14 cellular contexts compared by ENCODE assay signal in the genomic region with DNA sequence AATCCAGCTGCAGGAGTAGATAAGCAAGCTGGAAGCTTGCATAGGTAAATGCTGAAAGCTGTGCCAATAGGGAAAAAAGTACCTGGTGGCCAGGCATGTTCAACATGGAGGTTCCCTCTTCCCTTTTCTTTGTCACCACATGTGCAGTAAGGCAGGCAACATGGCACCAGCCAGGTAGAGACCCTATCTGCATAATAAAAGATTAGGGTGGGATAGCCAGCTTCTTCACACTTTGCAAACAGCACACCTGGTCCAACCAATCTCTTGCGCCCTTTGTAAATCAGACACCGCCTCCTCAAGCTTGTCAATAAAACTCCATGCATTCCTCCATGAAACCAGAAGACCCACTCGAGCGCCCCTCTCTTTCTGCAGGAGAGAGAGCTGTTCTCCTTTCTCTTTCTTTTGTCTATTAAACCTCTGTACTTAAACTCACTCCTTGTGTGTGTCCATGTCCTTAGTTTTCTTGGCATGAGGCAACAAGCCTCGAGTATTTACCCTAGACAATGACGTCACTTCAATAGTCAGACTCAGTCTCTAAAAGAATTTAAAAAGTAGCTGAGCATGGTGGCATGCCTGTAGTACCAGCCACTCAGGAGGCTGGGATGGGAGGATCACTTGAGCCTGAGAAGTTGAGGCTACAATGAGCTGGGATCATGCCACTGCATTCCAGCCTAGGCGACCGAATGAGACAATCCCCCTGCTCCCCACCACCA.
DNase-seq lines count a peak whose midpoint lies in the region; ATAC-seq, FAIRE-seq and TF ChIP-seq lines count a peak whose summit lies in the region.
"Had no signal": no experiment of that assay in that cellular context is flagged by ENCODE, and none has a peak within 500 bp of the region (broad histone marks: within the 10 kb centered on the region; RNA-seq: fewer than 3 reads in every experiment).

No MANE protein-coding gene starts in this region.

- no peaks in the 10 kb centered on the region for H3K27me3 ChIP-seq in H9 (ENCODE audit: insufficient read depth, low read length)
- no peaks in the 10 kb centered on the region for H3K27me3 ChIP-seq in H1 (replicated peaks in 1 of 4; ENCODE audit: control insufficient read depth in 3 of 4, extremely low read depth in 1 of 4, insufficient read depth in 3 of 4, low read length in 3 of 4)

- H3K4me1 ChIP-seq in H9 (ENCODE audit: insufficient read depth, low read length) = no peaks in the 10 kb centered on the region
- H3K4me1 ChIP-seq in H1 (replicated peaks in 1 of 4; ENCODE audit: control insufficient read depth in 3 of 4, insufficient read depth in 4 of 4, low read length in 3 of 4) = peaks cover 0 to 3% (median 0%) of the 10 kb centered on the region in 4 experiments; a peak in 2 of 7 replicates
- H3K4me1 ChIP-seq in mucosa of descending colon (ENCODE audit: low read depth) = no peaks in the 10 kb centered on the region

- H4K20me1 ChIP-seq in H9 (ENCODE audit: control insufficient read depth, insufficient read depth, insufficient read length) = no peaks in the 10 kb centered on the region
- H4K20me1 ChIP-seq in H1 (replicated peaks in 1 of 2; ENCODE audit: control insufficient read depth in 1 of 2, insufficient read depth in 2 of 2, low read length in 2 of 2) = no peaks in the 10 kb centered on the region

- H2AK5ac ChIP-seq in H9 (ENCODE audit: insufficient read length, low read length) (no peak overlapping the region), H1 (ENCODE audit: low read depth, low read length) (no peak overlapping the region)

- H3K36me3 ChIP-seq in H1 (ENCODE audit: control insufficient read depth in 2 of 4, insufficient read depth in 4 of 4, low read length in 3 of 4) = no peaks in the 10 kb centered on the region
- H3K36me3 ChIP-seq in mucosa of descending colon (ENCODE audit: low read depth) = no peaks in the 10 kb centered on the region

- CTCF ChIA-PET in H1 (lab: Charles Lee; ENCODE audit: partially characterized antibody) = interaction anchor here (0.6 kb wide), 1 partner anchor 314 kb away, joined by 4 read pairs; no protein-coding TSS in a partner anchor

- TF ChIP-seq EP300 in H1 (IDR thresholded peaks at IDR 0.05; ENCODE audit: borderline replicate concordance in 1 of 2, low read depth in 2 of 2, low read length in 2 of 2) = no peak

- H4K5ac ChIP-seq in H9 (ENCODE audit: insufficient read length, low read depth, low read length) (no peak overlapping the region), H1 (ENCODE audit: insufficient read length, low read depth, low read length) (no peak overlapping the region)

- H3K4ac ChIP-seq in H9 (ENCODE audit: low read depth, low read length) = no peak overlapping the region
- H3K4ac ChIP-seq in H1 (replicated peaks; ENCODE audit: insufficient read length, low read depth, low read length) = no peak overlapping the region

- H2BK12ac ChIP-seq in H9 (ENCODE audit: insufficient read length, low read depth, low read length) = no peak overlapping the region
- no peak overlapping the region for H2BK12ac ChIP-seq in H1 (ENCODE audit: low read depth, low read length)

- H4K91ac ChIP-seq in H9 (ENCODE audit: insufficient read length, low read depth, low read length) = no peak overlapping the region
- no peak overlapping the region for H4K91ac ChIP-seq in H1 (replicated peaks; ENCODE audit: insufficient read length, low read length)

- no peak overlapping the region for H3K18ac ChIP-seq in H9 (ENCODE audit: insufficient read length, low read depth, low read length)
- peak overlapping the region; percentile 38; the same call in 1 of the 2 replicates for H3K18ac ChIP-seq in H1 (ENCODE audit: extremely low read depth, low read length)

- H3K27ac ChIP-seq in H9 (ENCODE audit: insufficient read length, low read depth, low read length) = no peak overlapping the region
- H3K27ac ChIP-seq in H1 (ENCODE audit: low read depth, low read length) = no peak overlapping the region
- H3K27ac ChIP-seq: HL-60 had no signal

- POLR2A ChIA-PET in H1 (lab: Charles Lee; ENCODE audit: partially characterized antibody) = interaction anchor here (1.0 kb wide), 1 partner anchor 256 kb away, joined by 4 read pairs; the partner anchor contains the start of gene SCAPER

- no peaks in the 10 kb centered on the region for H3K79me1 ChIP-seq in H9 (ENCODE audit: insufficient read depth, low read depth, low read length, poor library complexity, severe bottlenecking)
- H3K79me1 ChIP-seq in H1 (ENCODE audit: low read depth, low read length) = no peaks in the 10 kb centered on the region

- H2BK120ac ChIP-seq in H9 (ENCODE audit: low read depth, low read length, poor library complexity, severe bottlenecking) (no peak overlapping the region), H1 (replicated peaks; ENCODE audit: low read depth, low read length) (no peak overlapping the region)

- H4K8ac ChIP-seq in H9 (replicated peaks; ENCODE audit: insufficient read length, low read depth, low read length) = no peak overlapping the region
- no peak overlapping the region for H4K8ac ChIP-seq in H1 (ENCODE audit: extremely low read depth, insufficient read depth, low read length)

- H3K9ac ChIP-seq in H9 (ENCODE audit: extremely low read depth, insufficient read length, low read length) = no peak overlapping the region
- H3K9ac ChIP-seq in H1 (replicated peaks in 1 of 4; ENCODE audit: extremely low read depth in 1 of 4, low read depth in 3 of 4, low read length in 3 of 4) = no peak overlapping the region

- no peak for TF ChIP-seq RAD21 in H1 (IDR thresholded peaks at IDR 0.05 in 1 of 2, conservative IDR thresholded peaks at IDR 0.05 in 1 of 2; ENCODE audit: low read depth in 2 of 2, low read length in 2 of 2)

- DNase-seq in H9 (peak; percentile 57), H1 (ENCODE audit: low read depth in 1 of 2, low spot score in 2 of 2) (no peak), iPS DF 4.7 (ENCODE audit: extremely low read depth, low spot score) (peak; percentile 41), globus pallidus (ENCODE audit: low spot score) (no peak), HCEC 1CT (no peak), mucosa of descending colon (no peak)
- DNase-seq: C1 segment of cervical spinal cord; CD4-positive, alpha-beta T cell; DMS79; KBM-7 had no signal

- intact Hi-C loops in mucosa of descending colon (cut with DNase I, micrococcal nuclease) = no loop called here

- no peak overlapping the region for H3K14ac ChIP-seq in H9 (ENCODE audit: insufficient read depth, low read length)
- H3K14ac ChIP-seq in H1 (ENCODE audit: insufficient read length) = no peak overlapping the region

- H2BK15ac ChIP-seq in H9 (ENCODE audit: low read depth, low read length) (no peak overlapping the region), H1 (ENCODE audit: low read length) (no peak overlapping the region)

- H3K9me3 ChIP-seq in H9 (ENCODE audit: control insufficient read depth, low read depth, low read length) (no peaks in the 10 kb centered on the region), H1 (ENCODE audit: insufficient read depth in 2 of 2, low read depth in 1 of 2, low read length in 1 of 2) (no peaks in the 10 kb centered on the region), mucosa of descending colon (no peaks in the 10 kb centered on the region)

- no peak overlapping the region for H3K4me3 Mint-ChIP-seq in H9
- H3K4me3 Mint-ChIP-seq: B cell; CD4-positive, alpha-beta T cell had no signal

- H3K4me1 Mint-ChIP-seq in H9 = peaks cover 12 to 20% of the 10 kb centered on the region in 2 experiments

- no peak for TF ChIP-seq POLR2A in H1 (IDR thresholded peaks at IDR 0.05; ENCODE audit: control extremely low read depth in 1 of 2, low read depth in 2 of 2, low read length in 2 of 2)

- ATAC-seq in mucosa of descending colon = no peak
- no peak for ATAC-seq in GM18867 (IDR thresholded peaks at IDR 0.05; ENCODE audit: unreplicated experiment)

- H3K23ac ChIP-seq in H9 (ENCODE audit: insufficient read length, low read depth, low read length) = no peak overlapping the region
- H3K23ac ChIP-seq in H1 (ENCODE audit: insufficient read length) = no peak overlapping the region

- H3K56ac ChIP-seq in H9 (ENCODE audit: insufficient read length, low read depth, low read length) (no peak overlapping the region), H1 (replicated peaks; ENCODE audit: insufficient read length, low read depth, low read length) (no peak overlapping the region)

- no peak overlapping the region for H3K4me2 ChIP-seq in H9 (ENCODE audit: insufficient read depth, insufficient read length, low read length)
- no peak overlapping the region; a peak in 1 of 4 replicates for H3K4me2 ChIP-seq in H1 (ENCODE audit: insufficient read depth in 1 of 2, low read depth in 2 of 2, low read length in 2 of 2)

- H3K4me3 ChIP-seq in H1 (ENCODE audit: extremely low read depth in 1 of 4, insufficient read depth in 2 of 4, low read depth in 3 of 4, low read length in 4 of 4) (no peak overlapping the region), mucosa of descending colon (no peak overlapping the region)

- FAIRE-seq in H1 (lab: Jason Lieb, UNC) = no peak
- FAIRE-seq: GM12891 had no signal

- TF ChIP-seq CTCF in H9 (conservative IDR thresholded peaks at IDR 0.05) (no peak), H1 (IDR thresholded peaks at IDR 0.05; ENCODE audit: control extremely low read depth in 1 of 3, insufficient read depth in 1 of 3, low read depth in 1 of 3, low read length in 3 of 3) (no peak), mucosa of descending colon (IDR thresholded peaks at IDR 0.05) (no peak)

- H3K23me2 ChIP-seq in H9 (ENCODE audit: insufficient read length, low read depth, low read length, poor library complexity, severe bottlenecking) (no peaks in the 10 kb centered on the region), H1 (ENCODE audit: low read depth, low read length) (no peaks in the 10 kb centered on the region)

- no peak overlapping the region; a peak in 1 of 7 replicates for H3K27ac Mint-ChIP-seq in H9
- H3K27ac Mint-ChIP-seq: B cell; CD4-positive, alpha-beta T cell had no signal

- no peaks in the 10 kb centered on the region for H3K79me2 ChIP-seq in H9 (ENCODE audit: insufficient read depth, low read length)
- H3K79me2 ChIP-seq in H1 (ENCODE audit: control insufficient read depth in 1 of 2, insufficient read depth in 2 of 2, low read length in 2 of 2) = no peaks in the 10 kb centered on the region

- peaks cover 0 to 6% of the 10 kb centered on the region in 2 experiments; a peak in 3 of 5 replicates for H3K9me3 Mint-ChIP-seq in H9

- no peaks in the 10 kb centered on the region for H3K27me3 Mint-ChIP-seq in H9 (ENCODE audit: low read depth)
- H3K27me3 Mint-ChIP-seq: B cell; CD4-positive, alpha-beta T cell had no signal

- no peak overlapping the region for H2AFZ ChIP-seq in H9 (ENCODE audit: low read length)
- H2AFZ ChIP-seq in H1 (ENCODE audit: low read length) = 0 out of 2 replicates have a peak overlapping the region, but pooled peaks have one; percentile 2

- H3T11ph ChIP-seq in H9 (ENCODE audit: low read length) = no peak overlapping the region

- peaks cover 0 to 16% (median 0%) of the 10 kb centered on the region in 3 experiments; a peak in 4 of 7 replicates for H3K36me3 Mint-ChIP-seq in H9 (ENCODE audit: insufficient read depth in 1 of 3, low read depth in 3 of 3)

- H2BK5ac ChIP-seq in H9 (ENCODE audit: insufficient read length, low read length) = no peak overlapping the region
- H2BK5ac ChIP-seq in H1 (ENCODE audit: low read depth, low read length) = no peak overlapping the region

- no CpG with 5 or more reads among the region's 8 CpGs for WGBS in H9 (ENCODE audit: extremely low coverage, insufficient read length, low lambda C conversion rate)
- 86% methylated on average over 8 of the region's 8 CpGs; no CpG with 5 or more reads in 1 of the 2 experiments for WGBS in H1 (ENCODE audit: extremely low coverage in 1 of 2, insufficient coverage in 1 of 2, insufficient read length in 1 of 2, insufficient replicate concordance in 2 of 2, low coverage in 1 of 2, low lambda C conversion rate in 2 of 2, missing lambda C conversion rate in 1 of 2), 2 experiments

- H2BK20ac ChIP-seq in H9 (ENCODE audit: low read depth, low read length, poor library complexity, severe bottlenecking) (no peak overlapping the region), H1 (ENCODE audit: low read length) (no peak overlapping the region)

Comparison
In these comparisons a context has a peak if more than half of its experiments do, and no peak if none do; other contexts are left out.
1. DNase-seq: peak in H9 (single experiment) and iPS DF 4.7 (single experiment); none in H1 (0 of 2), globus pallidus (single experiment), HCEC 1CT (single experiment) and mucosa of descending colon (0 of 3).